Comparison of ENCODE assay signal across 9 cellular contexts in genomic region chr6:157075549-157076426, GRCh38.
DNase-seq lines count a peak whose midpoint lies in the region; ATAC-seq, FAIRE-seq and TF ChIP-seq lines count a peak whose summit lies in the region.
"Had no signal": no experiment of that assay in that cellular context is flagged by ENCODE, and none has a peak within 500 bp of the region (broad histone marks: within the 10 kb centered on the region; RNA-seq: fewer than 3 reads in every experiment).

No MANE protein-coding gene starts in this region.

- intact Hi-C loops in kidney (cut with DNase I): no loop called here

- peaks cover 3 to 4% of the 10 kb centered on the region in 2 donors for H3K4me1 ChIP-seq in kidney (ENCODE audit: control insufficient read depth in 1 of 2, insufficient read depth in 1 of 2, low read depth in 1 of 2, low read length in 2 of 2)

- POLR2A ChIA-PET in WTC11 (lab: Charles Lee): no interaction called here

- TF ChIP-seq CTCF in WTC11 (IDR thresholded peaks at IDR 0.05) (no peak), kidney (IDR thresholded peaks at IDR 0.05; ENCODE audit: borderline replicate concordance, extremely low read depth, insufficient read depth) (no peak)

- H3K4me3 Mint-ChIP-seq in activated CD8-positive, alpha-beta memory T cell treated with anti-CD3 and anti-CD28 coated beads, Interleukin-2, amount 10 ng/mL, durations not matched to agents 7 days and 5 days: peak overlapping the region; percentile 69
- no peak overlapping the region for H3K4me3 Mint-ChIP-seq in WTC11

- no peaks in the 10 kb centered on the region for H3K9me3 ChIP-seq in kidney (ENCODE audit: control insufficient read depth in 1 of 2, low read length in 2 of 2)

- H3K27ac Mint-ChIP-seq in activated CD8-positive, alpha-beta memory T cell treated with anti-CD3 and anti-CD28 coated beads, Interleukin-2, amount 10 ng/mL, durations not matched to agents 7 days and 5 days: peak overlapping the region; percentile 88
- 0 out of 2 replicates have a peak overlapping the region, but pooled peaks have one; percentile 5 for H3K27ac Mint-ChIP-seq in WTC11

- peaks cover 27% of the 10 kb centered on the region for H3K4me1 Mint-ChIP-seq in activated CD8-positive, alpha-beta memory T cell treated with anti-CD3 and anti-CD28 coated beads, Interleukin-2, amount 10 ng/mL, durations not matched to agents 7 days and 5 days
- peaks cover 57% of the 10 kb centered on the region for H3K4me1 Mint-ChIP-seq in WTC11

- H3K36me3 ChIP-seq in kidney (ENCODE audit: control insufficient read depth in 1 of 2, insufficient read depth in 2 of 2, low read length in 2 of 2): no peaks in the 10 kb centered on the region

- H3K27me3 Mint-ChIP-seq in activated CD8-positive, alpha-beta memory T cell treated with anti-CD3 and anti-CD28 coated beads, Interleukin-2, amount 10 ng/mL, durations not matched to agents 7 days and 5 days: no peaks in the 10 kb centered on the region
- H3K27me3 Mint-ChIP-seq in WTC11 (ENCODE audit: low read depth): no peaks in the 10 kb centered on the region

- CTCF ChIA-PET in activated CD8-positive, alpha-beta memory T cell treated with anti-CD3 and anti-CD28 coated beads, Interleukin-2, amount 10 ng/mL, durations not matched to agents 7 days and 5 days (lab: Charles Lee): no interaction called here
- CTCF ChIA-PET in WTC11 (lab: Charles Lee): no interaction called here

- peak; percentile 82 for ATAC-seq in activated CD8-positive, alpha-beta memory T cell treated with anti-CD3 and anti-CD28 coated beads, Interleukin-2, amount 10 ng/mL, durations not matched to agents 7 days and 5 days
- ATAC-seq in HG02840 (IDR thresholded peaks at IDR 0.05; ENCODE audit: low FRiP score, unreplicated experiment) (peak; percentile 74), WTC11 (no peak)
- ATAC-seq: Panc1 had no signal

- no peak overlapping the region for H3K4me3 ChIP-seq in kidney (ENCODE audit: low read length in 2 of 2)

- H3K9ac ChIP-seq in kidney (ENCODE audit: low read length in 2 of 2): no peak overlapping the region

- H3K36me3 Mint-ChIP-seq in activated CD8-positive, alpha-beta memory T cell treated with anti-CD3 and anti-CD28 coated beads, Interleukin-2, amount 10 ng/mL, durations not matched to agents 7 days and 5 days: peaks cover 12% of the 10 kb centered on the region
- no peaks in the 10 kb centered on the region for H3K36me3 Mint-ChIP-seq in WTC11

- H3K9me3 Mint-ChIP-seq in activated CD8-positive, alpha-beta memory T cell treated with anti-CD3 and anti-CD28 coated beads, Interleukin-2, amount 10 ng/mL, durations not matched to agents 7 days and 5 days (ENCODE audit: low read depth): no peaks in the 10 kb centered on the region
- H3K9me3 Mint-ChIP-seq in WTC11: no peaks in the 10 kb centered on the region

- peak; percentile 63 for DNase-seq in activated CD8-positive, alpha-beta memory T cell treated with anti-CD3 and anti-CD28 coated beads, Interleukin-2, amount 10 ng/mL, durations not matched to agents 7 days and 5 days
- DNase-seq in activated CD8-positive, alpha-beta memory T cell treated with anti-CD3 and anti-CD28 coated beads for 24 hours: no peak
- DNase-seq in WTC11 (ENCODE audit: low spot score) (no peak), inferior parietal cortex (ENCODE audit: extremely low spot score) (no peak), NCI-H1694 treated with DMSO at 0.1 percent for 48 hours (lab: John Stamatoyannopoulos, UW) (no peak), kidney (no peak)
- DNase-seq in stimulated activated CD4-positive, alpha-beta T cell treated with anti-CD3 and anti-CD28 coated beads, Interleukin-4, amount 100 ng/mL, for 24 hours: peak; percentile 48

- FAIRE-seq in kidney (lab: Jason Lieb, UNC): no peak

- no peak overlapping the region for H3K27ac ChIP-seq in kidney (ENCODE audit: low read depth in 2 of 2, low read length in 2 of 2)

TF ChIP-seq in WTC11, 78 proteins besides CTCF, POLR2A, EP300 and RAD21 (continues in another document):
- TF ChIP-seq ATF6 (CRISPR knock-in tag; IDR thresholded peaks at IDR 0.05) (no peak), NR2C2 (CRISPR knock-in tag; IDR thresholded peaks at IDR 0.05) (no peak), ZNF138 (CRISPR knock-in tag; conservative IDR thresholded peaks at IDR 0.05) (no peak), ZNF317 (CRISPR knock-in tag; IDR thresholded peaks at IDR 0.05; ENCODE audit: borderline replicate concordance, low read depth) (no peak), ESRRA (CRISPR knock-in tag; IDR thresholded peaks at IDR 0.05; ENCODE audit: borderline replicate concordance) (no peak), ZBTB21 (CRISPR knock-in tag; IDR thresholded peaks at IDR 0.05; ENCODE audit: borderline replicate concordance) (no peak), ZNF512 (CRISPR knock-in tag; IDR thresholded peaks at IDR 0.05; ENCODE audit: borderline replicate concordance) (no peak), IRF1 (CRISPR knock-in tag; IDR thresholded peaks at IDR 0.05) (no peak)
- TF ChIP-seq, protein P1, sequence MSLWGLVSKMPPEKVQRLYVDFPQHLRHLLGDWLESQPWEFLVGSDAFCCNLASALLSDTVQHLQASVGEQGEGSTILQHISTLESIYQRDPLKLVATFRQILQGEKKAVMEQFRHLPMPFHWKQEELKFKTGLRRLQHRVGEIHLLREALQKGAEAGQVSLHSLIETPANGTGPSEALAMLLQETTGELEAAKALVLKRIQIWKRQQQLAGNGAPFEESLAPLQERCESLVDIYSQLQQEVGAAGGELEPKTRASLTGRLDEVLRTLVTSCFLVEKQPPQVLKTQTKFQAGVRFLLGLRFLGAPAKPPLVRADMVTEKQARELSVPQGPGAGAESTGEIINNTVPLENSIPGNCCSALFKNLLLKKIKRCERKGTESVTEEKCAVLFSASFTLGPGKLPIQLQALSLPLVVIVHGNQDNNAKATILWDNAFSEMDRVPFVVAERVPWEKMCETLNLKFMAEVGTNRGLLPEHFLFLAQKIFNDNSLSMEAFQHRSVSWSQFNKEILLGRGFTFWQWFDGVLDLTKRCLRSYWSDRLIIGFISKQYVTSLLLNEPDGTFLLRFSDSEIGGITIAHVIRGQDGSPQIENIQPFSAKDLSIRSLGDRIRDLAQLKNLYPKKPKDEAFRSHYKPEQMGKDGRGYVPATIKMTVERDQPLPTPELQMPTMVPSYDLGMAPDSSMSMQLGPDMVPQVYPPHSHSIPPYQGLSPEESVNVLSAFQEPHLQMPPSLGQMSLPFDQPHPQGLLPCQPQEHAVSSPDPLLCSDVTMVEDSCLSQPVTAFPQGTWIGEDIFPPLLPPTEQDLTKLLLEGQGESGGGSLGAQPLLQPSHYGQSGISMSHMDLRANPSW (CRISPR knock-in tag; conservative IDR thresholded peaks at IDR 0.05; ENCODE audit: low read depth): no peak
- TF ChIP-seq, protein P2, sequence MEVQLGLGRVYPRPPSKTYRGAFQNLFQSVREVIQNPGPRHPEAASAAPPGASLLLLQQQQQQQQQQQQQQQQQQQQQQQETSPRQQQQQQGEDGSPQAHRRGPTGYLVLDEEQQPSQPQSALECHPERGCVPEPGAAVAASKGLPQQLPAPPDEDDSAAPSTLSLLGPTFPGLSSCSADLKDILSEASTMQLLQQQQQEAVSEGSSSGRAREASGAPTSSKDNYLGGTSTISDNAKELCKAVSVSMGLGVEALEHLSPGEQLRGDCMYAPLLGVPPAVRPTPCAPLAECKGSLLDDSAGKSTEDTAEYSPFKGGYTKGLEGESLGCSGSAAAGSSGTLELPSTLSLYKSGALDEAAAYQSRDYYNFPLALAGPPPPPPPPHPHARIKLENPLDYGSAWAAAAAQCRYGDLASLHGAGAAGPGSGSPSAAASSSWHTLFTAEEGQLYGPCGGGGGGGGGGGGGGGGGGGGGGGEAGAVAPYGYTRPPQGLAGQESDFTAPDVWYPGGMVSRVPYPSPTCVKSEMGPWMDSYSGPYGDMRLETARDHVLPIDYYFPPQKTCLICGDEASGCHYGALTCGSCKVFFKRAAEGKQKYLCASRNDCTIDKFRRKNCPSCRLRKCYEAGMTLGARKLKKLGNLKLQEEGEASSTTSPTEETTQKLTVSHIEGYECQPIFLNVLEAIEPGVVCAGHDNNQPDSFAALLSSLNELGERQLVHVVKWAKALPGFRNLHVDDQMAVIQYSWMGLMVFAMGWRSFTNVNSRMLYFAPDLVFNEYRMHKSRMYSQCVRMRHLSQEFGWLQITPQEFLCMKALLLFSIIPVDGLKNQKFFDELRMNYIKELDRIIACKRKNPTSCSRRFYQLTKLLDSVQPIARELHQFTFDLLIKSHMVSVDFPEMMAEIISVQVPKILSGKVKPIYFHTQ (CRISPR knock-in tag; IDR thresholded peaks at IDR 0.05): no peak

Comparison
In these comparisons a context has a peak if more than half of its experiments do, and no peak if none do; other contexts are left out.
1. DNase-seq: peak in activated CD8-positive, alpha-beta memory T cell treated with anti-CD3 and anti-CD28 coated beads, Interleukin-2, amount 10 ng/mL, durations not matched to agents 7 days and 5 days (single experiment) and stimulated activated CD4-positive, alpha-beta T cell treated with anti-CD3 and anti-CD28 coated beads, Interleukin-4, amount 100 ng/mL, for 24 hours (single experiment); none in activated CD8-positive, alpha-beta memory T cell treated with anti-CD3 and anti-CD28 coated beads for 24 hours (single experiment), WTC11 (single experiment), inferior parietal cortex (single experiment), NCI-H1694 treated with DMSO at 0.1 percent for 48 hours (single experiment) and kidney (single experiment).